In the genomic region with DNA sequence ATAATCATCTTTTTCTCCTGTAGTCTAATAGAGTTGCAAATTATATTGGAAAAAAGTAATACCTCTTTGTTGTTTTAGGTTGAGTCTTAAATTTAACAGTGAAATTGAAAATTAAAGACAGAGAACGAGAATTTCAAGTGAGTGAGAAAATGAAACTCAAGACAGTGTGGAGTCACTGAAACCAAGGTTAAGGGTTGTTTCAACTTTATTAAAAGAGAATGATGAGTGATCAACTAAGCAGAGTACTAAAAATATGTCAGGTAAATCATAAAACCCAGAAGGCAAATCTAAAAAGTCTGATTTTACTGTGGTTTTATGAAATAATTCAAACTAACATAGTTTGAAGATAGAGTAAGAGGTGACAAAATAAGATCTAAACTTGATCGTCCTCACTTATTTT, we compare ENCODE assay signal across 1 cellular context.
TF ChIP-seq lines count a peak whose summit lies in the region.

No MANE protein-coding gene starts in this region.

TF ChIP-seq in GM12878, 131 proteins besides CTCF, POLR2A, EP300 and RAD21 (continued from another document):
- TF ChIP-seq SPI1 (IDR thresholded peaks at IDR 0.05; ENCODE audit: borderline replicate concordance, insufficient read depth, low read depth, low read length) (no peak), HCFC1 (IDR thresholded peaks at IDR 0.05; ENCODE audit: low read length) (no peak), WRNIP1 (IDR thresholded peaks at IDR 0.05; ENCODE audit: borderline replicate concordance, low read depth, low read length) (no peak), NRF1 (conservative IDR thresholded peaks at IDR 0.05; ENCODE audit: low read depth, low read length) (no peak), LARP7 (IDR thresholded peaks at IDR 0.05) (no peak)
- TF ChIP-seq, protein P1, sequence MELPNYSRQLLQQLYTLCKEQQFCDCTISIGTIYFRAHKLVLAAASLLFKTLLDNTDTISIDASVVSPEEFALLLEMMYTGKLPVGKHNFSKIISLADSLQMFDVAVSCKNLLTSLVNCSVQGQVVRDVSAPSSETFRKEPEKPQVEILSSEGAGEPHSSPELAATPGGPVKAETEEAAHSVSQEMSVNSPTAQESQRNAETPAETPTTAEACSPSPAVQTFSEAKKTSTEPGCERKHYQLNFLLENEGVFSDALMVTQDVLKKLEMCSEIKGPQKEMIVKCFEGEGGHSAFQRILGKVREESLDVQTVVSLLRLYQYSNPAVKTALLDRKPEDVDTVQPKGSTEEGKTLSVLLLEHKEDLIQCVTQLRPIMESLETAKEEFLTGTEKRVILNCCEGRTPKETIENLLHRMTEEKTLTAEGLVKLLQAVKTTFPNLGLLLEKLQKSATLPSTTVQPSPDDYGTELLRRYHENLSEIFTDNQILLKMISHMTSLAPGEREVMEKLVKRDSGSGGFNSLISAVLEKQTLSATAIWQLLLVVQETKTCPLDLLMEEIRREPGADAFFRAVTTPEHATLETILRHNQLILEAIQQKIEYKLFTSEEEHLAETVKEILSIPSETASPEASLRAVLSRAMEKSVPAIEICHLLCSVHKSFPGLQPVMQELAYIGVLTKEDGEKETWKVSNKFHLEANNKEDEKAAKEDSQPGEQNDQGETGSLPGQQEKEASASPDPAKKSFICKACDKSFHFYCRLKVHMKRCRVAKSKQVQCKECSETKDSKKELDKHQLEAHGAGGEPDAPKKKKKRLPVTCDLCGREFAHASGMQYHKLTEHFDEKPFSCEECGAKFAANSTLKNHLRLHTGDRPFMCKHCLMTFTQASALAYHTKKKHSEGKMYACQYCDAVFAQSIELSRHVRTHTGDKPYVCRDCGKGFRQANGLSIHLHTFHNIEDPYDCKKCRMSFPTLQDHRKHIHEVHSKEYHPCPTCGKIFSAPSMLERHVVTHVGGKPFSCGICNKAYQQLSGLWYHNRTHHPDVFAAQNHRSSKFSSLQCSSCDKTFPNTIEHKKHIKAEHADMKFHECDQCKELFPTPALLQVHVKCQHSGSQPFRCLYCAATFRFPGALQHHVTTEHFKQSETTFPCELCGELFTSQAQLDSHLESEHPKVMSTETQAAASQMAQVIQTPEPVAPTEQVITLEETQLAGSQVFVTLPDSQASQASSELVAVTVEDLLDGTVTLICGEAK (IDR thresholded peaks at IDR 0.05; ENCODE audit: borderline replicate concordance): peak; percentile 73; the same call in 1 of the 2 replicates
